Comparison of ENCODE assay signal across 22 cellular contexts in the genomic region with DNA sequence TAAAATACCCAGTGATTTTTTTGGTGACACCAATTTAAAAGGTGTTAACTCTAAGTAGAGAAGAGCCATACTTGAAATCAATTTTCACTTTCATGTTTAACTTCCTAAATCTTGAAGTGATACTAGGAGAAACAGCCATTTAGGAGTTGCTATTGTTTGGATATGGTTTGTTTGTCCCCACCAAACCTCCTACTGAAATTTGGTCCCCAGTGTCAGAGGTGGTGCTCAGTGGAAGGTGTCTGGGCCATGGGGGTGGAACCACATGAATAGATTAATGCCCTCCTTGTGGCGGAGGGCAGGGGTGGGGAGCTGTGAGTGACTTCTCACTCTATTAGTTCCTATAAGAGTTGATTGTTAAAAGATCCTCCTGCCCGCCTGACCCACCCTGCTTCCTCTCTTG.
"Had no signal": no experiment of that assay in that cellular context is flagged by ENCODE, and none has a peak within 500 bp of the region (broad histone marks: within the 10 kb centered on the region; RNA-seq: fewer than 3 reads in every experiment).

No MANE protein-coding gene starts in this region.

- H3K4me1 ChIP-seq: Peyer's patch, SJSA1 had no signal

- H3K27ac ChIP-seq: PC-9, Peyer's patch, SJSA1, SK-N-MC had no signal

- H3K36me3 ChIP-seq: Peyer's patch, SJSA1 had no signal

- H3K27me3 ChIP-seq: Peyer's patch, SJSA1 had no signal

- H3K9me3 ChIP-seq: Peyer's patch, SJSA1 had no signal

- H2AFZ ChIP-seq: PC-9 had no signal

- H3K4me2 ChIP-seq: PC-9 had no signal

- DNase-seq: KBM-7, NCI-H1092, NCI-H1105 treated with DMSO at 0.1 percent for 48 hours, NCI-H1417 treated with DMSO at 0.1 percent for 48 hours, NCI-H146, NCI-H187, NCI-H2029, NCI-H2081 treated with DMSO at 0.1 percent for 48 hours, NCI-H2171, NCI-H226, NCI-H446, NCI-H510A, NCI-H524 treated with DMSO at 0.1 percent for 48 hours, NCI-H774, OCI-M1, PC-9, Peyer's patch, Right ventricle myocardium superior, RPMI8226, SIG-M5 had no signal

- H3K4me3 ChIP-seq: PC-9, Peyer's patch, SJSA1, SK-N-MC had no signal
